In the genomic region with DNA sequence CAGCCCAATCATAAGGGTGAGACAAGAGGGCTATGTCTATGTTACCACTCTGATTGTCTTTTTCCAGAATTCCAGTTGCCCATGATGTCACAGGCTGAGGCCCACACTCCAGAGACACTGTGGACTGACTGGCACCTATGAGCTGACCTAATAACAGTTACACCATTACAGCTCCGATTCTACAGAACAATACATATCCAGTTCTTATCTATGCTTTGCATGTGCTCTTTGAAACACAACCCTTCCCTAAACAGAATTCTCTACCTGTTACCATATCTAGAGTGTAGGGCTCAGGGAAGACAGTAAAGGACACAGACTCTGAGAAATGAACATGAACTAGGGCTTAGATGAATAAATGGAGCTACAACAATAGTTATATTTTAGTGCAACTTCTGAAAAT, we compare ENCODE assay signal across 24 cellular contexts. TPM values are rescaled to one million over a fixed set of nuclear protein-coding genes. Genes with fewer than 3 reads are reported as not detected.
A peak's percentile ranks its signal among the peaks of the same experiment; 100 is the strongest.
DNase-seq lines count a peak whose midpoint lies in the region; ATAC-seq, FAIRE-seq and TF ChIP-seq lines count a peak whose summit lies in the region.
"Had no signal": no experiment of that assay in that cellular context is flagged by ENCODE, and none has a peak within 500 bp of the region (broad histone marks: within the 10 kb centered on the region; RNA-seq: fewer than 3 reads in every experiment).

No MANE protein-coding gene starts in this region.

- POLR2A ChIA-PET in RWPE1 (lab: Yijun Ruan, JAX; ENCODE audit: low non-redundant PET) = no interaction called here

- no peaks in the 10 kb centered on the region for H4K20me1 ChIP-seq in keratinocyte (ENCODE audit: control insufficient read depth, extremely low read depth, insufficient read depth, low read length)

- H3K9me3 ChIP-seq in colonic mucosa (no peaks in the 10 kb centered on the region), keratinocyte (ENCODE audit: control insufficient read depth, low read depth, low read length) (no peaks in the 10 kb centered on the region), suprapubic skin (no peaks in the 10 kb centered on the region), body of pancreas (no peaks in the 10 kb centered on the region)
- H3K9me3 ChIP-seq: A549, Caco-2 had no signal

- no peaks in the 10 kb centered on the region for H3K36me3 ChIP-seq in colonic mucosa
- H3K36me3 ChIP-seq in keratinocyte (ENCODE audit: control insufficient read depth in 2 of 2, extremely low read depth in 1 of 2, insufficient read depth in 2 of 2, low read length in 2 of 2) = peaks cover 0 to 4% of the 10 kb centered on the region in 2 experiments
- peaks cover 5% of the 10 kb centered on the region for H3K36me3 ChIP-seq in suprapubic skin
- H3K36me3 ChIP-seq in body of pancreas (replicated peaks in 1 of 2; ENCODE audit: insufficient read depth in 1 of 2, low read depth in 2 of 2) = peaks cover 0 to 3% of the 10 kb centered on the region in 2 donors

- peak overlapping the region; percentile 13 for H2AFZ ChIP-seq in keratinocyte (ENCODE audit: control insufficient read depth, low read length)
- H2AFZ ChIP-seq: GM23338 had no signal

- H3K79me2 ChIP-seq in keratinocyte (ENCODE audit: control insufficient read depth, insufficient read depth, low read length) = peaks cover 12% of the 10 kb centered on the region

- no peak for DNase-seq in RWPE1 (ENCODE audit: low spot score)
- DNase-seq in colonic mucosa = no peak
- no peak for DNase-seq in keratinocyte (ENCODE audit: low read depth, low spot score)
- DNase-seq in suprapubic skin (ENCODE audit: low spot score in 2 of 2) = no peak
- no peak for DNase-seq in body of pancreas
- no peak for DNase-seq in NCI-H524 (lab: John Stamatoyannopoulos, UW)
- DNase-seq in cortex of kidney (lab: John Stamatoyannopoulos, UW) = no peak
- no peak for DNase-seq in NCI-H526 treated with DMSO at 0.1 percent for 48 hours (lab: John Stamatoyannopoulos, UW)
- DNase-seq: Caco-2; CD4-positive, alpha-beta T cell; DMS153; GF-D8; KG1; MV-4-11; NCI-H1694 treated with DMSO at 0.1 percent for 48 hours; NCI-H774; PC-3; RPMI8226 had no signal

- H3K4me1 ChIP-seq in colonic mucosa (peaks cover 8% of the 10 kb centered on the region), keratinocyte (ENCODE audit: control insufficient read depth, extremely low read depth, insufficient read depth, low read length) (peaks cover 48% of the 10 kb centered on the region), suprapubic skin (peaks cover 62% of the 10 kb centered on the region), body of pancreas (peaks cover 39% of the 10 kb centered on the region)
- H3K4me1 ChIP-seq: Caco-2 had no signal

- no peak for TF ChIP-seq EP300 in suprapubic skin (IDR thresholded peaks at IDR 0.05)

- WGBS in suprapubic skin = 62% methylated on average over 1 of the region's 1 CpG
- WGBS in body of pancreas, 2 donors = 43 to 57% methylated on average over 1 of the region's 1 CpG

- H3K27ac ChIP-seq in RWPE1 = peak overlapping the region; percentile 87
- peak overlapping the region; percentile 67 for H3K27ac ChIP-seq in colonic mucosa
- H3K27ac ChIP-seq in keratinocyte (ENCODE audit: control insufficient read depth, insufficient read depth, low read length) = peak overlapping the region; percentile 15
- peak overlapping the region; percentile 90 for H3K27ac ChIP-seq in suprapubic skin
- H3K27ac ChIP-seq in body of pancreas = no peak overlapping the region
- H3K27ac ChIP-seq: A549 had no signal

- peak overlapping the region in 1 of 2 donors; percentile 86 for H3K9ac ChIP-seq in colonic mucosa (ENCODE audit: low read depth in 2 of 2, low read length in 2 of 2)
- no peak overlapping the region for H3K9ac ChIP-seq in keratinocyte (ENCODE audit: control insufficient read depth, extremely low read depth, insufficient read depth, low read length)

- no peak for TF ChIP-seq POLR2A in suprapubic skin (IDR thresholded peaks at IDR 0.05)
- no peak for TF ChIP-seq POLR2A in body of pancreas (IDR thresholded peaks at IDR 0.05)

- H3K27me3 ChIP-seq in colonic mucosa (no peaks in the 10 kb centered on the region), keratinocyte (ENCODE audit: control insufficient read depth, extremely low read depth, insufficient read depth, low read length) (no peaks in the 10 kb centered on the region), suprapubic skin (peaks cover 2% of the 10 kb centered on the region), body of pancreas (no peaks in the 10 kb centered on the region)

- no peak for FAIRE-seq in keratinocyte (lab: Jason Lieb, UNC)
- FAIRE-seq: A549, GM19239 had no signal

- ATAC-seq in body of pancreas = no peak
- ATAC-seq: A549, GM23338, HCT116, PC-3 had no signal

- peaks cover 6% of the 10 kb centered on the region for H3K9me1 ChIP-seq in keratinocyte (ENCODE audit: control insufficient read depth, extremely low read depth, insufficient read depth, low read length)

- H3K4me3 ChIP-seq in colonic mucosa = no peak overlapping the region
- H3K4me3 ChIP-seq in keratinocyte (ENCODE audit: control insufficient read depth in 2 of 3, extremely low read depth in 1 of 3, insufficient read depth in 2 of 3, low read depth in 1 of 3, low read length in 3 of 3) = no peak overlapping the region
- no peak overlapping the region for H3K4me3 ChIP-seq in suprapubic skin
- H3K4me3 ChIP-seq in body of pancreas = no peak overlapping the region
- H3K4me3 ChIP-seq: A549, GM23338 had no signal

- dilution Hi-C loops in keratinocyte (cut with MboI; ENCODE audit: extremely low pct_ligation_motif_present, low sequenced_read_pairs) = no loop called here

- intact Hi-C loops in colonic mucosa (cut with DNase I) (no loop called here), body of pancreas (cut with DNase I) (no loop called here)

- peak overlapping the region; percentile 29 for H3K4me2 ChIP-seq in keratinocyte (ENCODE audit: control insufficient read depth, extremely low read depth, insufficient read depth, low read depth, low read length)
- H3K4me2 ChIP-seq: A549, GM23338 had no signal

- TF ChIP-seq CTCF in RWPE1 (conservative IDR thresholded peaks at IDR 0.05; ENCODE audit: low read depth) (no peak), colonic mucosa (IDR thresholded peaks at IDR 0.05) (no peak), keratinocyte (optimal IDR thresholded peaks at IDR 0.05 in 1 of 3, IDR thresholded peaks at IDR 0.05 in 1 of 3, conservative IDR thresholded peaks at IDR 0.05 in 1 of 3; ENCODE audit: extremely low read depth in 1 of 3, insufficient read depth in 2 of 3, low read length in 3 of 3) (no peak), suprapubic skin (IDR thresholded peaks at IDR 0.05) (no peak), body of pancreas (IDR thresholded peaks at IDR 0.05) (no peak)

- CTCF ChIA-PET in RWPE1 (lab: Yijun Ruan, JAX) = interaction anchor here (0.6 kb wide), 1 partner anchor 12 kb away, joined by 4 read pairs; no protein-coding TSS in a partner anchor

RNA-seq across cellular contexts. Expression of a gene that starts 45.7 kb away (rescaled TPM):
- total RNA-seq in colonic mucosa = 10 to 100 TPM in 1 of 2 donors, 1 to 10 TPM in 1; 3.4 to 33.1 TPM
- polyA plus RNA-seq in keratinocyte = not detected in 3 replicates
- not detected for polyA plus RNA-seq in keratinocyte (2011; ENCODE audit: low read depth)
- polyA plus RNA-seq in keratinocyte (2011; cell fraction: cytosol; rRNA removed) = not detected in 2 replicates
- not detected in 2 replicates for polyA plus RNA-seq in keratinocyte (2011; cell fraction: nucleus; rRNA removed)
- polyA plus RNA-seq in keratinocyte (2012; ENCODE audit: low replicate concordance) = 0.11 TPM in 1 of 2 replicates, not detected in the other
- not detected in 3 replicates for polyA minus RNA-seq in keratinocyte
- polyA minus RNA-seq in keratinocyte (2011; cell fraction: cytosol; rRNA and poly(A)+ RNA removed) = not detected
- not detected in 2 replicates for polyA minus RNA-seq in keratinocyte (2011; cell fraction: nucleus; rRNA and poly(A)+ RNA removed)
- total RNA-seq in suprapubic skin = 10 to 100 TPM in 1 of 4 donors, 1 to 10 TPM in 3; 1.1 to 43.3 (median 2.0) TPM
- total RNA-seq in body of pancreas = 10 to 100 TPM; 23.4 to 86.6 TPM
- total RNA-seq: CD4-positive, alpha-beta T cell; GM23338; NCI-H460; PC-3 had no signal
- polyA plus RNA-seq: A549, BJ, GM23338 had no signal

RNA-seq across cellular contexts. Expression of a gene that starts 52.4 kb away (rescaled TPM):
- 10 to 100 TPM; 33.3 to 40.9 TPM for total RNA-seq in colonic mucosa
- polyA plus RNA-seq in keratinocyte = 19.4 to 28.8 TPM (median 21.6 TPM) in 3 replicates
- polyA plus RNA-seq in keratinocyte (2011; ENCODE audit: low read depth) = 54.6 TPM
- polyA plus RNA-seq in keratinocyte (2011; cell fraction: cytosol; rRNA removed) = 15.7 and 23.2 TPM in 2 replicates
- polyA plus RNA-seq in keratinocyte (2011; cell fraction: nucleus; rRNA removed) = 19.7 and 29.0 TPM in 2 replicates
- 13.9 and 26.0 TPM in 2 replicates for polyA plus RNA-seq in keratinocyte (2012; ENCODE audit: low replicate concordance)
- polyA minus RNA-seq in keratinocyte = 14.3 to 44.5 TPM (median 27.2 TPM) in 3 replicates
- polyA minus RNA-seq in keratinocyte (2011; cell fraction: cytosol; rRNA and poly(A)+ RNA removed) = 9.2 TPM
- polyA minus RNA-seq in keratinocyte (2011; cell fraction: nucleus; rRNA and poly(A)+ RNA removed) = 9.4 and 19.6 TPM in 2 replicates
- 10 to 100 TPM; 16.0 to 24.1 (median 22.3) TPM for total RNA-seq in suprapubic skin
- 10 to 100 TPM; 17.5 to 21.3 TPM for total RNA-seq in body of pancreas

Comparison
In these comparisons a context has a peak if more than half of its experiments do, and no peak if none do; other contexts are left out.
1. H3K27ac ChIP-seq: peak in RWPE1 (single experiment), colonic mucosa (single experiment), keratinocyte (single experiment) and suprapubic skin (single experiment); none in body of pancreas (0 of 4).